14 cellular contexts compared by ENCODE assay signal in the genomic region with DNA sequence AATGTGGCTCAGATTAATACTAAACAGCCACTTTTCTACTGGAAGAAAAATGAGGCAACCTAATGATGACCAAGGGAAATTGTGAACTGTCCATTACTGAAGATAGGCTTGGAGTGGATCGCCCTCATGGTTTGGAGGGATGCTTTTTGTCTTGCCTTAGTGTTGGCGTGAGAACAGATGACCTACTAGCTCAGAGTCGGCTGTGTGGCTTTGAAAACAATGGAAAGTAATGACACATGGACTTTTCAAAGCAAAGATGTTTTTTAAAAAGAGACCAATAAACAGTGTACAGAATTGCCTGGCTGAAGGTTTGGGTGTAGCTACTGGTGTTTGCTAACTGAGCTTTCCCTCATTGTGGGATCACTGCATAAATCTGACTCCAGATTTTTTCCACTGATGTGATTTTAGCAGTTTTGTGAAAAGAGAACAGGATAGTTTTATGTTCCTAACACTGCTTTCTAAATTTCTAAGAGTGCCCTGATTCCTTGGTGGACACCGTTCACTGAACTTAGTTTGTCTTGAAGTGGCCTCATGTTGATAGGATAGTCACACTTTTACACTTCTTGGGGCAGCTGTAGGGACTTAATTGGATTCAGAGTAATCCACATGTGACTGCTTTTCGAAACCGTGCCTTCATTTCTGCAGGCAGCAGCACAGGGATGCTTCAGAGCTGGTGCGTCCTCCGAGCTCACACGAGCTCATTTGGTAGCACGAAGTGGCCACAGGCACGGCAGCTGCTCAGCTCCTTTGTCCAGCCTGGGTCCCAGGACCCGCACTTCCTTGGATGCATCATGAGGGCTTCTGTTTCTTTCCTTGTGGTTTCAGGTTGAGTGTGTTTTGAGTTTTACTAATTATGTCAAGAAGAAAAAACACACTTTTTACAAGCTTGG. TPM values are rescaled to one million over a fixed set of nuclear protein-coding genes. Genes with fewer than 3 reads are reported as not detected.
DNase-seq lines count a peak whose midpoint lies in the region; ATAC-seq, FAIRE-seq and TF ChIP-seq lines count a peak whose summit lies in the region.
"Had no signal": no experiment of that assay in that cellular context is flagged by ENCODE, and none has a peak within 500 bp of the region (broad histone marks: within the 10 kb centered on the region; RNA-seq: fewer than 3 reads in every experiment).

No MANE protein-coding gene starts in this region.

- H3K4me3 ChIP-seq in K562 (no peak overlapping the region), right lobe of liver (no peak overlapping the region), tibial nerve (no peak overlapping the region)

- POLR2A ChIA-PET in activated CD4-positive, alpha-beta T cell treated with anti-CD3 and anti-CD28 coated beads for 36 hours (lab: Charles Lee), result interaction anchor here (0.6 to 0.8 kb wide), 2 partner anchors 13 to 54 kb away, joined by 3 to 6 read pairs; no protein-coding TSS in a partner anchor
- POLR2A ChIA-PET in K562 (lab: Yijun Ruan, JAX), result interaction anchor here (1.3 to 4.2 kb wide), 6 partner anchors 9 to 29 kb away, joined by 3 to 16 read pairs (median 5); no protein-coding TSS in a partner anchor
- POLR2A ChIA-PET in CD4-positive, alpha-beta T cell (lab: Charles Lee), result no interaction called here

- no peak for TF ChIP-seq CTCF in K562 (IDR thresholded peaks at IDR 0.05 in 2 of 3, conservative IDR thresholded peaks at IDR 0.05 in 1 of 3; ENCODE audit: insufficient read depth in 2 of 3, low read depth in 1 of 3, low read length in 3 of 3)
- TF ChIP-seq CTCF in right lobe of liver (IDR thresholded peaks at IDR 0.05), result no peak
- TF ChIP-seq CTCF in tibial nerve (IDR thresholded peaks at IDR 0.05), result no peak
- TF ChIP-seq CTCF in CD4-positive, alpha-beta T cell (IDR thresholded peaks at IDR 0.05), result no peak

- no peaks in the 10 kb centered on the region for H3K9me3 Mint-ChIP-seq in activated CD4-positive, alpha-beta T cell treated with anti-CD3 and anti-CD28 coated beads for 36 hours (ENCODE audit: low read depth)
- H3K9me3 Mint-ChIP-seq in CD4-positive, alpha-beta T cell, result no peaks in the 10 kb centered on the region

- intact Hi-C loops in activated CD4-positive, alpha-beta T cell treated with anti-CD3 and anti-CD28 coated beads for 36 hours (cut with DNase I, micrococcal nuclease), result loop anchor here in 1 of 2 experiments (10.0 kb wide), 3 partner anchors 757 to 1357 kb away; partner anchors contain the start of gene ZNF181
- intact Hi-C loops in K562 (cut with micrococcal nuclease), result loop anchor here (10.0 kb wide), 1 partner anchor 403 kb away; the partner anchor contains the start of genes CEP89 and FAAP24
- intact Hi-C loops in right lobe of liver (cut with DNase I), result no loop called here
- intact Hi-C loops in CD4-positive, alpha-beta T cell (cut with DNase I, micrococcal nuclease), result loop anchor here in 1 of 2 experiments (10.0 kb wide), 1 partner anchor 973 kb away; the partner anchor contains the start of gene DPY19L3

- CTCF ChIA-PET in activated CD4-positive, alpha-beta T cell treated with anti-CD3 and anti-CD28 coated beads for 36 hours (lab: Charles Lee), result interaction anchor here (1.6 to 2.3 kb wide), 2 partner anchors 194 to 401 kb away, joined by 3 to 7 read pairs; no protein-coding TSS in a partner anchor
- CTCF ChIA-PET in K562 (lab: Yijun Ruan, JAX; ENCODE audit: low intra/inter-chr PET ratio), result no interaction called here
- CTCF ChIA-PET in CD4-positive, alpha-beta T cell (lab: Charles Lee), result interaction anchor here (1.1 kb wide), 1 partner anchor 8 kb away, joined by 3 read pairs; no protein-coding TSS in a partner anchor

- H3K79me2 ChIP-seq in K562 (ENCODE audit: control insufficient read depth, insufficient read depth, low read length), result peaks cover 83% of the 10 kb centered on the region

- no peak for TF ChIP-seq POLR2A in K562 (conservative IDR thresholded peaks at IDR 0.05)
- no peak for TF ChIP-seq POLR2A in right lobe of liver (IDR thresholded peaks at IDR 0.05)
- no peak for TF ChIP-seq POLR2A in tibial nerve (IDR thresholded peaks at IDR 0.05)

- BruUV-seq in K562 (replicated peaks; lab: Mats Ljungman, UMichigan), result no TSS peak

- H3K27me3 ChIP-seq in K562 (ENCODE audit: control insufficient read depth in 2 of 2, insufficient read depth in 2 of 2, low read length in 2 of 2) (no peaks in the 10 kb centered on the region), right lobe of liver (no peaks in the 10 kb centered on the region), tibial nerve (no peaks in the 10 kb centered on the region)
- H3K27me3 ChIP-seq in CD4-positive, alpha-beta T cell (ENCODE audit: control insufficient read depth, insufficient read depth, low read length), result no peaks in the 10 kb centered on the region

- no peak for ATAC-seq in activated CD4-positive, alpha-beta T cell treated with anti-CD3 and anti-CD28 coated beads for 36 hours
- ATAC-seq in K562 (no peak), right lobe of liver (no peak), HG02884 (IDR thresholded peaks at IDR 0.05; ENCODE audit: unreplicated experiment) (no peak)
- ATAC-seq in CD4-positive, alpha-beta T cell (ENCODE audit: poor library complexity), result no peak
- ATAC-seq: Right ventricle myocardium inferior had no signal

- no peak overlapping the region for H2AFZ ChIP-seq in K562 (ENCODE audit: low read depth, low read length)

- H3K4me1 ChIP-seq in K562 (replicated peaks in 1 of 2; ENCODE audit: control insufficient read depth in 2 of 2, insufficient read depth in 2 of 2, low read length in 2 of 2), result peaks cover 13 to 19% of the 10 kb centered on the region in 2 experiments; a peak in 4 of 5 replicates
- H3K4me1 ChIP-seq in right lobe of liver, result peaks cover 0 to 65% (median 33%) of the 10 kb centered on the region in 4 donors
- peaks cover 0 to 61% (median 28%) of the 10 kb centered on the region in 4 donors for H3K4me1 ChIP-seq in tibial nerve

- H3K27ac ChIP-seq in K562 (ENCODE audit: extremely low read depth, low read depth, low read length), result no peak overlapping the region
- peak overlapping the region; percentile 52 to 96 (median 95) for H3K27ac ChIP-seq in right lobe of liver
- H3K27ac ChIP-seq in tibial nerve, result peak overlapping the region in 3 of 4 donors; percentile 13 to 47 (median 34)
- no peak overlapping the region for H3K27ac ChIP-seq in CD4-positive, alpha-beta T cell (ENCODE audit: low read depth, low read length)

- peaks cover 33% of the 10 kb centered on the region for H3K36me3 Mint-ChIP-seq in activated CD4-positive, alpha-beta T cell treated with anti-CD3 and anti-CD28 coated beads for 36 hours (ENCODE audit: low read depth)
- H3K36me3 Mint-ChIP-seq in CD4-positive, alpha-beta T cell (ENCODE audit: low read depth), result peaks cover 33% of the 10 kb centered on the region

- no peaks in the 10 kb centered on the region for H3K9me3 ChIP-seq in K562 (replicated peaks; ENCODE audit: control insufficient read depth, insufficient read depth, low read depth, low read length)
- no peaks in the 10 kb centered on the region for H3K9me3 ChIP-seq in right lobe of liver
- H3K9me3 ChIP-seq in tibial nerve, result no peaks in the 10 kb centered on the region
- H3K9me3 ChIP-seq in CD4-positive, alpha-beta T cell (ENCODE audit: control insufficient read depth, low read length), result no peaks in the 10 kb centered on the region

- H3K36me3 ChIP-seq in K562 (ENCODE audit: control insufficient read depth, insufficient read depth, low read length), result peaks cover 31% of the 10 kb centered on the region
- peaks cover 0 to 8% (median 3%) of the 10 kb centered on the region in 4 donors for H3K36me3 ChIP-seq in right lobe of liver
- peaks cover 0 to 18% (median 0%) of the 10 kb centered on the region in 3 donors for H3K36me3 ChIP-seq in tibial nerve

- FAIRE-seq in K562 (lab: Jason Lieb, UNC), result no peak
- FAIRE-seq: D721Med, TTC549 had no signal

- WGBS in K562 (ENCODE audit: insufficient coverage, low coverage, missing lambda C conversion rate), result 90% methylated on average over 12 of the region's 12 CpGs
- WGBS in right lobe of liver (ENCODE audit: insufficient coverage, low coverage, low lambda C conversion rate, missing lambda C conversion rate), result 84% methylated on average over 11 of the region's 12 CpGs
- 74 to 76% methylated on average over 12 of the region's 12 CpGs for WGBS in tibial nerve, 2 donors

- DNase-seq in activated CD4-positive, alpha-beta T cell treated with anti-CD3 and anti-CD28 coated beads for 36 hours, result no peak
- DNase-seq in activated CD4-positive, alpha-beta T cell treated with anti-CD3 and anti-CD28 coated beads for 1 hour, result no peak
- no peak for DNase-seq in K562 (ENCODE audit: extremely low read depth in 1 of 4, low spot score in 3 of 4)
- no peak for DNase-seq in right lobe of liver
- DNase-seq in tibial nerve (ENCODE audit: low spot score in 2 of 2), result no peak
- no peak for DNase-seq in CD4-positive, alpha-beta T cell
- no peak for DNase-seq in NK-92 treated with Interleukin-12 subunit alpha and Interleukin-12 subunit beta, amount 100 ng/mL, for 24 hours (lab: John Stamatoyannopoulos, UW)
- DNase-seq: anterior cingulate cortex, NCI-H510A, substantia nigra had no signal

- TF ChIP-seq EP300 in K562 (IDR thresholded peaks at IDR 0.05; ENCODE audit: low read length) (no peak), tibial nerve (IDR thresholded peaks at IDR 0.05) (no peak)

- H3K27ac Mint-ChIP-seq in activated CD4-positive, alpha-beta T cell treated with anti-CD3 and anti-CD28 coated beads for 36 hours, result peak overlapping the region; percentile 32
- H3K27ac Mint-ChIP-seq in CD4-positive, alpha-beta T cell, result no peak overlapping the region

- H3K4me2 ChIP-seq in K562 (ENCODE audit: insufficient read depth, low read length), result no peak overlapping the region

- H4K20me1 ChIP-seq in K562 (replicated peaks; ENCODE audit: control insufficient read depth, insufficient read depth, low read length), result peaks cover 76% of the 10 kb centered on the region

- H3K9ac ChIP-seq in K562 (ENCODE audit: insufficient read depth in 1 of 2, low read depth in 2 of 2, low read length in 2 of 2), result no peak overlapping the region

- peaks cover 56% of the 10 kb centered on the region for H3K4me1 Mint-ChIP-seq in activated CD4-positive, alpha-beta T cell treated with anti-CD3 and anti-CD28 coated beads for 36 hours
- H3K4me1 Mint-ChIP-seq in CD4-positive, alpha-beta T cell (ENCODE audit: low read depth), result peaks cover 62% of the 10 kb centered on the region

- H3K27me3 Mint-ChIP-seq in activated CD4-positive, alpha-beta T cell treated with anti-CD3 and anti-CD28 coated beads for 36 hours, result no peaks in the 10 kb centered on the region
- H3K27me3 Mint-ChIP-seq in CD4-positive, alpha-beta T cell, result no peaks in the 10 kb centered on the region

- H3K9me1 ChIP-seq in K562 (ENCODE audit: control insufficient read depth, insufficient read depth, low read length), result peaks cover 3% of the 10 kb centered on the region

- TF ChIP-seq RAD21 in K562 (CRISPR knock-in tag; conservative IDR thresholded peaks at IDR 0.05 in 1 of 2, IDR thresholded peaks at IDR 0.05 in 1 of 2), result no peak

- in situ Hi-C loops in K562 (cut with MboI), result no loop called here

- H3K4me3 Mint-ChIP-seq in activated CD4-positive, alpha-beta T cell treated with anti-CD3 and anti-CD28 coated beads for 36 hours, result no peak overlapping the region
- H3K4me3 Mint-ChIP-seq in CD4-positive, alpha-beta T cell, result no peak overlapping the region

RNA-seq across cellular contexts. Expression of gene CEBPG, which starts 4.3 kb away (rescaled TPM):
- total RNA-seq in activated CD4-positive, alpha-beta T cell treated with anti-CD3 and anti-CD28 coated beads for 36 hours, result 10 to 100 TPM; 25.9 to 29.6 TPM
- total RNA-seq in K562 (2011; cell fraction: chromatin; rRNA removed; ENCODE audit: low replicate concordance), result 10.0 and 38.4 TPM in 2 replicates
- total RNA-seq in K562 (2011; cell fraction: nucleolus; rRNA removed), result 8.7 and 12.4 TPM in 2 replicates
- 16.9 and 22.7 TPM in 2 replicates for total RNA-seq in K562 (2011; cell fraction: nucleoplasm; rRNA removed)
- 29.7 and 31.2 TPM in 2 replicates for total RNA-seq in K562 (2014; rRNA removed)
- total RNA-seq in K562 (2014; rRNA removed; fragmentation: Illumina TruSeq; extraction: Trizol), result 34.9 and 42.3 TPM in 2 replicates
- total RNA-seq in K562 (2015; rRNA removed; fragmentation: Illumina TruSeq; extraction: Trizol), result 15.0 and 17.3 TPM in 2 replicates
- 29.7 and 34.6 TPM in 2 replicates for total RNA-seq in K562 (2021)
- 30.9 and 31.2 TPM in 2 replicates for polyA plus RNA-seq in K562 (2011; rRNA removed)
- polyA plus RNA-seq in K562 (2011; cell fraction: cytosol; rRNA removed), result 9.2 and 18.2 TPM in 2 replicates
- 11.6 and 23.1 TPM in 2 replicates for polyA plus RNA-seq in K562 (2011; cell fraction: nucleus; rRNA removed)
- polyA plus RNA-seq in K562 (2012), result 16.1 and 50.7 TPM in 2 replicates
- 28.8 and 30.1 TPM in 2 replicates for polyA plus RNA-seq in K562 (2014; fragmentation: Illumina TruSeq; extraction: Trizol)
- 1 to 10 TPM; 9.5 to 9.8 TPM for polyA plus RNA-seq in K562 (2014; fragmentation: Nextera tagmentation; extraction: Ambion mirVana)
- 30.2 and 33.0 TPM in 2 replicates for polyA plus RNA-seq in K562 (2014; rRNA removed)
- 31.5 and 41.1 TPM in 2 replicates for polyA minus RNA-seq in K562 (2011; rRNA and poly(A)+ RNA removed)
- polyA minus RNA-seq in K562 (2011; cell fraction: cytosol; rRNA and poly(A)+ RNA removed), result 10.6 and 12.5 TPM in 2 replicates
- 7.7 and 21.0 TPM in 2 replicates for polyA minus RNA-seq in K562 (2011; cell fraction: nucleus; rRNA and poly(A)+ RNA removed)
- total RNA-seq in right lobe of liver, result 10 to 100 TPM; 15.0 to 32.3 (median 27.1) TPM
- 10 to 100 TPM; 15.5 to 18.6 (median 16.7) TPM for total RNA-seq in tibial nerve
- total RNA-seq in CD4-positive, alpha-beta T cell, result 10 to 100 TPM; 15.5 TPM

Comparison
In these comparisons a context has a peak if more than half of its experiments do, and no peak if none do; other contexts are left out.
1. H3K27ac ChIP-seq: peak in right lobe of liver (3 of 3) and tibial nerve (3 of 4); none in K562 (single experiment) and CD4-positive, alpha-beta T cell (single experiment).